ENCODE assay signal across 13 cellular contexts in the genomic region with DNA sequence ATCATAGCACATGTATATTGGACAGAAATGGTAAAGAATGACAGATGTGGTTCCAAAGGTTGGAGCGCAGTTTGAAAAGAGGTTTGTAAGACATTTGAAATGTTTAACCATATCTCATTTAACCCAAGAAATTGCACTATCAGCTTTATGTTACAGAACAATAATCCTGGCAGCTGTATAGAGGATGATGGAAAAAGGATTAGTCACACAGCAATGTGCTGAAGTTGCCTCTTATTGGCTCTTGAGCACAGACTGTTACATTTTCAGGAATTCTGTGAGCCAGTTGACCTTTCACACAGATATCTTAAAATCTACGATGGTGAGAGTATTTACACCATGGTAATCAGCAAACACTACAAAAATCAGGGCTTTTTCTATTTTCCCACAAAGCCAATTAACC. TPM values are rescaled to one million over a fixed set of nuclear protein-coding genes. Genes with fewer than 3 reads are reported as not detected.
DNase-seq lines count a peak whose midpoint lies in the region; ATAC-seq and TF ChIP-seq lines count a peak whose summit lies in the region.
"Had no signal": no experiment of that assay in that cellular context is flagged by ENCODE, and none has a peak within 500 bp of the region (broad histone marks: within the 10 kb centered on the region; RNA-seq: fewer than 3 reads in every experiment).

No MANE protein-coding gene starts in this region.

- H3K36me3 ChIP-seq in CD4-positive, alpha-beta memory T cell (ENCODE audit: insufficient read depth, low read length) = peaks cover 12% of the 10 kb centered on the region
- H3K36me3 ChIP-seq in brain microvascular endothelial cell (replicated peaks) = peaks cover 5% of the 10 kb centered on the region

- no peak for DNase-seq in CD4-positive, alpha-beta memory T cell
- DNase-seq in HT1080 (ENCODE audit: low read depth) (peak; percentile 32), brain microvascular endothelial cell (peak; percentile 58), lung microvascular endothelial cell (ENCODE audit: low read depth in 2 of 2) (peak; percentile 44 to 72), cardiac septum (ENCODE audit: low spot score) (no peak), NCI-H345 treated with DMSO at 0.1 percent for 48 hours (lab: John Stamatoyannopoulos, UW; ENCODE audit: unreplicated experiment) (no peak)
- DNase-seq: amygdala, head of caudate nucleus, NCI-H187 treated with DMSO at 0.1 percent for 48 hours, Right ventricle myocardium superior had no signal

- POLR2A ChIA-PET in CD4-positive, alpha-beta memory T cell (lab: Charles Lee; ENCODE audit: partially characterized antibody) = interaction anchor here (1.8 kb wide), 1 partner anchor 183 kb away, joined by 4 read pairs; no protein-coding TSS in a partner anchor

- H3K36me3 Mint-ChIP-seq in CD4-positive, alpha-beta memory T cell = peaks cover 18 to 40% of the 10 kb centered on the region in 2 donors

- peak overlapping the region in 2 of 8 donors; percentile 64 to 90 for H3K4me3 Mint-ChIP-seq in CD4-positive, alpha-beta memory T cell
- H3K4me3 Mint-ChIP-seq: stimulated activated naive CD8-positive, alpha-beta T cell treated with anti-CD3 and anti-CD28 coated beads, Interleukin-15, Interleukin-2, amounts not matched to agents 100 ng/mL and 50 ng/mL, for 24 hours had no signal

- no peak for TF ChIP-seq CTCF in brain microvascular endothelial cell (IDR thresholded peaks at IDR 0.05; ENCODE audit: low read depth, low read length, missing control alignments)

- in situ Hi-C loops in brain microvascular endothelial cell (cut with HindIII; ENCODE audit: low pct_ligation_motif_present, low sequenced_read_pairs) = no loop called here

- intact Hi-C loops in CD4-positive, alpha-beta memory T cell (cut with micrococcal nuclease) = loop anchor here (5.0 to 10.0 kb wide), 2 partner anchors 332 to 695 kb away; partner anchors contain the start of genes DLD and PIK3CG
- intact Hi-C loops in cardiac septum (cut with DNase I) = loop anchor here (10.0 kb wide), 1 partner anchor 55 kb away; no protein-coding TSS in a partner anchor

- H3K4me1 Mint-ChIP-seq in CD4-positive, alpha-beta memory T cell = peaks cover 51 to 71% (median 59%) of the 10 kb centered on the region in 4 donors

- CTCF ChIA-PET in CD4-positive, alpha-beta memory T cell (lab: Charles Lee; ENCODE audit: partially characterized antibody) = interaction anchor here (1.9 kb wide), 1 partner anchor 183 kb away, joined by 5 read pairs; no protein-coding TSS in a partner anchor

- H3K4me3 ChIP-seq in CD4-positive, alpha-beta memory T cell (ENCODE audit: low read length in 2 of 2) = no peak overlapping the region
- no peak overlapping the region for H3K4me3 ChIP-seq in brain microvascular endothelial cell (ENCODE audit: low read depth, low read length)

- H3K27ac ChIP-seq in CD4-positive, alpha-beta memory T cell (ENCODE audit: low read depth, low read length) = peak overlapping the region; percentile 56
- peak overlapping the region; percentile 54 for H3K27ac ChIP-seq in brain microvascular endothelial cell

- H3K9me3 ChIP-seq in CD4-positive, alpha-beta memory T cell (ENCODE audit: control insufficient read depth in 1 of 2, low read length in 2 of 2) = no peaks in the 10 kb centered on the region

- H3K27me3 Mint-ChIP-seq in CD4-positive, alpha-beta memory T cell = no peaks in the 10 kb centered on the region
- H3K27me3 Mint-ChIP-seq: stimulated activated naive CD8-positive, alpha-beta T cell treated with anti-CD3 and anti-CD28 coated beads, Interleukin-15, Interleukin-2, amounts not matched to agents 100 ng/mL and 50 ng/mL, for 24 hours had no signal

- no peaks in the 10 kb centered on the region for H3K27me3 ChIP-seq in CD4-positive, alpha-beta memory T cell (ENCODE audit: insufficient read depth, low read length)
- no peaks in the 10 kb centered on the region for H3K27me3 ChIP-seq in brain microvascular endothelial cell (replicated peaks)

- H3K4me1 ChIP-seq in CD4-positive, alpha-beta memory T cell (ENCODE audit: insufficient read depth, low read length) = peaks cover 51% of the 10 kb centered on the region

- no peaks in the 10 kb centered on the region for H3K9me3 Mint-ChIP-seq in CD4-positive, alpha-beta memory T cell
- H3K9me3 Mint-ChIP-seq: stimulated activated naive CD8-positive, alpha-beta T cell treated with anti-CD3 and anti-CD28 coated beads, Interleukin-15, Interleukin-2, amounts not matched to agents 100 ng/mL and 50 ng/mL, for 24 hours had no signal

- ATAC-seq in GM18867 (IDR thresholded peaks at IDR 0.05; ENCODE audit: unreplicated experiment) = no peak
- no peak for ATAC-seq in HG03457 (IDR thresholded peaks at IDR 0.05; ENCODE audit: unreplicated experiment)

- peak overlapping the region in 6 of 7 donors; percentile 23 to 96 (median 78) for H3K27ac Mint-ChIP-seq in CD4-positive, alpha-beta memory T cell
- H3K27ac Mint-ChIP-seq: stimulated activated naive CD8-positive, alpha-beta T cell treated with anti-CD3 and anti-CD28 coated beads, Interleukin-15, Interleukin-2, amounts not matched to agents 100 ng/mL and 50 ng/mL, for 24 hours had no signal

RNA-seq across cellular contexts. Expression of gene COG5, which starts 3.9 kb away (rescaled TPM):
- total RNA-seq in CD4-positive, alpha-beta memory T cell = 10 to 100 TPM; 85.0 to 87.8 TPM
- polyA plus RNA-seq in CD4-positive, alpha-beta memory T cell = 10 to 100 TPM; 39.3 to 44.2 TPM
- total RNA-seq in HT1080 (2014; rRNA removed; shearing (Covaris generic)) = 18.2 and 28.2 TPM in 2 replicates
- polyA plus RNA-seq in HT1080 (2015; cell fraction: cytosol; rRNA removed) = 19.7 and 24.0 TPM in 2 replicates
- polyA plus RNA-seq in HT1080 (2015; cell fraction: nucleus; rRNA removed) = 43.4 and 50.4 TPM in 2 replicates
- total RNA-seq in lung microvascular endothelial cell (15.7 and 19.6 TPM in 2 replicates), cardiac septum (43.9 TPM)

RNA-seq across cellular contexts. Expression of gene DUS4L, which starts 3.9 kb away (rescaled TPM):
- 10 to 100 TPM; 10.9 to 11.3 TPM for total RNA-seq in CD4-positive, alpha-beta memory T cell
- polyA plus RNA-seq in CD4-positive, alpha-beta memory T cell = 1 to 10 TPM; 4.6 to 4.9 TPM
- 12.2 and 13.5 TPM in 2 replicates for total RNA-seq in HT1080 (2014; rRNA removed; shearing (Covaris generic))
- 19.8 and 22.9 TPM in 2 replicates for polyA plus RNA-seq in HT1080 (2015; cell fraction: cytosol; rRNA removed)
- 19.4 and 27.3 TPM in 2 replicates for polyA plus RNA-seq in HT1080 (2015; cell fraction: nucleus; rRNA removed)
- total RNA-seq in lung microvascular endothelial cell (3.2 and 3.5 TPM in 2 replicates), cardiac septum (7.9 TPM)

RNA-seq across cellular contexts. Expression of gene BCAP29, which starts 20.2 kb away (rescaled TPM):
- total RNA-seq in CD4-positive, alpha-beta memory T cell = 10 to 100 TPM; 17.0 to 18.7 TPM
- polyA plus RNA-seq in CD4-positive, alpha-beta memory T cell = 10 to 100 TPM; 34.1 to 34.8 TPM
- 68.0 and 70.1 TPM in 2 replicates for total RNA-seq in HT1080 (2014; rRNA removed; shearing (Covaris generic))
- 97.3 and 148 TPM in 2 replicates for polyA plus RNA-seq in HT1080 (2015; cell fraction: cytosol; rRNA removed)
- polyA plus RNA-seq in HT1080 (2015; cell fraction: nucleus; rRNA removed) = 66.8 and 87.5 TPM in 2 replicates
- total RNA-seq in lung microvascular endothelial cell (55.8 and 69.6 TPM in 2 replicates), cardiac septum (109 TPM)

Comparison
In these comparisons a context has a peak if more than half of its experiments do, and no peak if none do; other contexts are left out.
1. DNase-seq: peak in HT1080 (single experiment), brain microvascular endothelial cell (single experiment) and lung microvascular endothelial cell (2 of 2); none in CD4-positive, alpha-beta memory T cell (0 of 5), cardiac septum (single experiment) and NCI-H345 treated with DMSO at 0.1 percent for 48 hours (single experiment).